Comparison of ENCODE assay signal across 15 cellular contexts in genomic region chr1:54282101-54282847, GRCh38.
DNase-seq lines count a peak whose midpoint lies in the region; ATAC-seq and TF ChIP-seq lines count a peak whose summit lies in the region.
"Had no signal": no experiment of that assay in that cellular context is flagged by ENCODE, and none has a peak within 500 bp of the region (broad histone marks: within the 10 kb centered on the region; RNA-seq: fewer than 3 reads in every experiment).

No MANE protein-coding gene starts in this region.

- no peak overlapping the region for H3K9ac ChIP-seq in MM.1S (ENCODE audit: low read length)
- H3K9ac ChIP-seq: GM23248 had no signal

- H3K4me1 Mint-ChIP-seq in activated naive CD8-positive, alpha-beta T cell (ENCODE audit: low read depth): peaks cover 82% of the 10 kb centered on the region
- peaks cover 79% of the 10 kb centered on the region for H3K4me1 Mint-ChIP-seq in activated naive CD8-positive, alpha-beta T cell treated with anti-CD3 and anti-CD28 coated beads, Interleukin-2, amount 50 U/mL, for 24 hours
- peaks cover 76% of the 10 kb centered on the region for H3K4me1 Mint-ChIP-seq in activated T-helper 2 cell treated with anti-CD3 and anti-CD28 coated beads, Interferon-gamma antibody, Interleukin-2, Interleukin-4, amounts not matched to agents 10 μg/mL and 5 μg/mL and 100 μg/mL, durations not matched to agents 14 hours and 24 hours and 36 hours (ENCODE audit: low read depth)
- H3K4me1 Mint-ChIP-seq in mesothelial cell of epicardium: peaks cover 40% of the 10 kb centered on the region

- H3K36me3 ChIP-seq in uterus: no peaks in the 10 kb centered on the region
- no peaks in the 10 kb centered on the region for H3K36me3 ChIP-seq in MM.1S (replicated peaks; ENCODE audit: insufficient read depth, low read length)
- H3K36me3 ChIP-seq: thoracic aorta had no signal

- no peaks in the 10 kb centered on the region for H3K9me2 ChIP-seq in MM.1S (replicated peaks; ENCODE audit: insufficient read depth, low read length)

- no peak for TF ChIP-seq POLR2A in uterus (IDR thresholded peaks at IDR 0.05)

- TF ChIP-seq CTCF in mesothelial cell of epicardium (IDR thresholded peaks at IDR 0.05; ENCODE audit: unreplicated experiment): no peak
- no peak for TF ChIP-seq CTCF in uterus (IDR thresholded peaks at IDR 0.05)
- TF ChIP-seq CTCF in MM.1S (IDR thresholded peaks at IDR 0.05; ENCODE audit: low read length): no peak

- H3K4me3 Mint-ChIP-seq in activated naive CD8-positive, alpha-beta T cell: peak overlapping the region; percentile 20
- H3K4me3 Mint-ChIP-seq in activated naive CD8-positive, alpha-beta T cell treated with anti-CD3 and anti-CD28 coated beads, Interleukin-2, amount 50 U/mL, for 24 hours: no peak overlapping the region
- no peak overlapping the region for H3K4me3 Mint-ChIP-seq in activated T-helper 2 cell treated with anti-CD3 and anti-CD28 coated beads, Interferon-gamma antibody, Interleukin-2, Interleukin-4, amounts not matched to agents 10 μg/mL and 5 μg/mL and 100 μg/mL, durations not matched to agents 14 hours and 24 hours and 36 hours (ENCODE audit: low read depth)
- no peak overlapping the region for H3K4me3 Mint-ChIP-seq in mesothelial cell of epicardium

- H2AFZ ChIP-seq in MM.1S (ENCODE audit: low read length): no peak overlapping the region
- H2AFZ ChIP-seq: GM23248 had no signal

- H3K27me3 Mint-ChIP-seq in activated naive CD8-positive, alpha-beta T cell: no peaks in the 10 kb centered on the region
- no peaks in the 10 kb centered on the region for H3K27me3 Mint-ChIP-seq in activated naive CD8-positive, alpha-beta T cell treated with anti-CD3 and anti-CD28 coated beads, Interleukin-2, amount 50 U/mL, for 24 hours
- H3K27me3 Mint-ChIP-seq in activated T-helper 2 cell treated with anti-CD3 and anti-CD28 coated beads, Interferon-gamma antibody, Interleukin-2, Interleukin-4, amounts not matched to agents 10 μg/mL and 5 μg/mL and 100 μg/mL, durations not matched to agents 14 hours and 24 hours and 36 hours (ENCODE audit: low read depth): no peaks in the 10 kb centered on the region
- H3K27me3 Mint-ChIP-seq in mesothelial cell of epicardium (ENCODE audit: low read depth): no peaks in the 10 kb centered on the region

- H3K4me2 ChIP-seq in MM.1S (ENCODE audit: low read depth, low read length): no peak overlapping the region

- H3K9me3 Mint-ChIP-seq in activated naive CD8-positive, alpha-beta T cell (ENCODE audit: low read depth): no peaks in the 10 kb centered on the region
- H3K9me3 Mint-ChIP-seq in activated naive CD8-positive, alpha-beta T cell treated with anti-CD3 and anti-CD28 coated beads, Interleukin-2, amount 50 U/mL, for 24 hours: no peaks in the 10 kb centered on the region
- no peaks in the 10 kb centered on the region for H3K9me3 Mint-ChIP-seq in activated T-helper 2 cell treated with anti-CD3 and anti-CD28 coated beads, Interferon-gamma antibody, Interleukin-2, Interleukin-4, amounts not matched to agents 10 μg/mL and 5 μg/mL and 100 μg/mL, durations not matched to agents 14 hours and 24 hours and 36 hours
- H3K9me3 Mint-ChIP-seq in mesothelial cell of epicardium: no peaks in the 10 kb centered on the region

- intact Hi-C loops in activated T-helper 2 cell treated with anti-CD3 and anti-CD28 coated beads, Interferon-gamma antibody, Interleukin-2, Interleukin-4, amounts not matched to agents 10 μg/mL and 5 μg/mL and 100 μg/mL, durations not matched to agents 14 hours and 24 hours and 36 hours (cut with micrococcal nuclease): loop anchor here (10.0 kb wide), 1 partner anchor 227 kb away; the partner anchor contains the start of genes TCEANC2 and TMEM59
- intact Hi-C loops in uterus (cut with DNase I; ENCODE audit: low total_unique reads): no loop called here

- H3K27ac Mint-ChIP-seq in activated naive CD8-positive, alpha-beta T cell: peak overlapping the region; percentile 82
- no peak overlapping the region for H3K27ac Mint-ChIP-seq in activated naive CD8-positive, alpha-beta T cell treated with anti-CD3 and anti-CD28 coated beads, Interleukin-2, amount 50 U/mL, for 24 hours
- H3K27ac Mint-ChIP-seq in activated T-helper 2 cell treated with anti-CD3 and anti-CD28 coated beads, Interferon-gamma antibody, Interleukin-2, Interleukin-4, amounts not matched to agents 10 μg/mL and 5 μg/mL and 100 μg/mL, durations not matched to agents 14 hours and 24 hours and 36 hours: peak overlapping the region; percentile 96
- peak overlapping the region; percentile 30 for H3K27ac Mint-ChIP-seq in mesothelial cell of epicardium

- H3K27me3 ChIP-seq in uterus: no peaks in the 10 kb centered on the region
- no peaks in the 10 kb centered on the region for H3K27me3 ChIP-seq in MM.1S (replicated peaks; ENCODE audit: insufficient read depth, low read length)
- H3K27me3 ChIP-seq: right atrium auricular region had no signal

- DNase-seq in activated naive CD8-positive, alpha-beta T cell treated with anti-CD3 and anti-CD28 coated beads, Interleukin-2, amount 50 U/mL, for 24 hours: no peak
- DNase-seq in activated T-helper 2 cell treated with anti-CD3 and anti-CD28 coated beads, Interferon-gamma antibody, Interleukin-2, Interleukin-4, amounts not matched to agents 10 μg/mL and 5 μg/mL and 100 μg/mL, durations not matched to agents 14 hours and 24 hours and 36 hours (ENCODE audit: low spot score): no peak
- no peak for DNase-seq in mesothelial cell of epicardium (ENCODE audit: low spot score in 2 of 2, unreplicated experiment in 2 of 2)
- DNase-seq in uterus: no peak
- no peak for DNase-seq in NCI-H146 (lab: John Stamatoyannopoulos, UW)
- no peak for DNase-seq in MM.1S
- DNase-seq: effector CD8-positive, alpha-beta T cell; foreskin fibroblast; GM23248; mammary epithelial cell had no signal

- H3K4me1 ChIP-seq in uterus (peaks cover 21 to 22% of the 10 kb centered on the region in 2 donors), MM.1S (ENCODE audit: low read length) (peaks cover 7% of the 10 kb centered on the region)

- H3K36me3 Mint-ChIP-seq in activated naive CD8-positive, alpha-beta T cell: peaks cover 4% of the 10 kb centered on the region
- H3K36me3 Mint-ChIP-seq in activated naive CD8-positive, alpha-beta T cell treated with anti-CD3 and anti-CD28 coated beads, Interleukin-2, amount 50 U/mL, for 24 hours (ENCODE audit: low read depth): peaks cover 8% of the 10 kb centered on the region
- H3K36me3 Mint-ChIP-seq in activated T-helper 2 cell treated with anti-CD3 and anti-CD28 coated beads, Interferon-gamma antibody, Interleukin-2, Interleukin-4, amounts not matched to agents 10 μg/mL and 5 μg/mL and 100 μg/mL, durations not matched to agents 14 hours and 24 hours and 36 hours (ENCODE audit: low read depth): peaks cover 21% of the 10 kb centered on the region
- peaks cover 11% of the 10 kb centered on the region for H3K36me3 Mint-ChIP-seq in mesothelial cell of epicardium

- H3K27ac ChIP-seq in uterus (peak overlapping the region; percentile 56 to 61), MM.1S (ENCODE audit: low read length) (no peak overlapping the region)
- H3K27ac ChIP-seq: GM23248, right atrium auricular region had no signal

- no peaks in the 10 kb centered on the region for H4K20me1 ChIP-seq in MM.1S (ENCODE audit: insufficient read depth, low read length)

- H3K4me3 ChIP-seq in uterus: no peak overlapping the region
- no peak overlapping the region for H3K4me3 ChIP-seq in MM.1S (ENCODE audit: low read length)
- H3K4me3 ChIP-seq: GM23248, right atrium auricular region, thoracic aorta had no signal

- peaks cover 5% of the 10 kb centered on the region for H3F3A ChIP-seq in MM.1S (ENCODE audit: insufficient read depth, low read length)

- no peaks in the 10 kb centered on the region for H3K9me3 ChIP-seq in uterus
- no peaks in the 10 kb centered on the region for H3K9me3 ChIP-seq in MM.1S (replicated peaks; ENCODE audit: insufficient read depth, low read length)
- H3K9me3 ChIP-seq: right atrium auricular region, thoracic aorta had no signal

- no peak for ATAC-seq in activated naive CD8-positive, alpha-beta T cell treated with anti-CD3 and anti-CD28 coated beads, Interleukin-2, amount 50 U/mL, for 24 hours
- ATAC-seq in GM19463 (IDR thresholded peaks at IDR 0.05; ENCODE audit: unreplicated experiment): no peak
- ATAC-seq: activated CD4-positive, CD25-positive, alpha-beta regulatory T cell treated with anti-CD3 and anti-CD28 coated beads, Interleukin-2, amount 50 U/mL, for 24 hours had no signal

- peaks cover 10% of the 10 kb centered on the region for H3K79me2 ChIP-seq in MM.1S (ENCODE audit: low read length)
